Comparison of ENCODE assay signal across 1 cellular context in the genomic region with DNA sequence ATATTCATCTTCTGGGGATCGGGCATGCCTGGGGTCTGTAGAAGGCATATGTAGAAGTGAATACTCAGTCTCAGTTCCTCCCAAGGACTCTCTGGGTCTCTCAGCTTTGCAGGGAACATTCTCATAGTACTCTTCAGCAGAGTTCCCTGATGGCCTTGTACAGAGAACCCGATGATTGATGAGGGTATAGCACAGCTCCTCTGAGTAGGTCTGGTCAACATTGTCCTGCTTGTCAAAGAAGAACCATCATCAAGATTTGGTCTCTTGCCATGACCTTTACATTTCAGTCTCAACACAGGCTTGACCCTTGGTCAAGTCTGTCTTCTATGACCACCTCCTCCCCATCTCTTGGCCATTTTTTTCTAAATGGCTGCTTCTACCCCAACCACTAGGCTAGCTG.
TF ChIP-seq lines count a peak whose summit lies in the region.

No MANE protein-coding gene starts in this region.

TF ChIP-seq in GM12878, 131 proteins besides CTCF, POLR2A, EP300 and RAD21 (continued from another document):
- TF ChIP-seq, protein P1, sequence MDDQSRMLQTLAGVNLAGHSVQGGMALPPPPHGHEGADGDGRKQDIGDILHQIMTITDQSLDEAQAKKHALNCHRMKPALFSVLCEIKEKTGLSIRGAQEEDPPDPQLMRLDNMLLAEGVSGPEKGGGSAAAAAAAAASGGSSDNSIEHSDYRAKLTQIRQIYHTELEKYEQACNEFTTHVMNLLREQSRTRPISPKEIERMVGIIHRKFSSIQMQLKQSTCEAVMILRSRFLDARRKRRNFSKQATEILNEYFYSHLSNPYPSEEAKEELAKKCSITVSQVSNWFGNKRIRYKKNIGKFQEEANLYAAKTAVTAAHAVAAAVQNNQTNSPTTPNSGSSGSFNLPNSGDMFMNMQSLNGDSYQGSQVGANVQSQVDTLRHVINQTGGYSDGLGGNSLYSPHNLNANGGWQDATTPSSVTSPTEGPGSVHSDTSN (IDR thresholded peaks at IDR 0.05; ENCODE audit: insufficient replicate concordance, low read depth, low read length) = peak; percentile 71
- TF ChIP-seq, protein P2, sequence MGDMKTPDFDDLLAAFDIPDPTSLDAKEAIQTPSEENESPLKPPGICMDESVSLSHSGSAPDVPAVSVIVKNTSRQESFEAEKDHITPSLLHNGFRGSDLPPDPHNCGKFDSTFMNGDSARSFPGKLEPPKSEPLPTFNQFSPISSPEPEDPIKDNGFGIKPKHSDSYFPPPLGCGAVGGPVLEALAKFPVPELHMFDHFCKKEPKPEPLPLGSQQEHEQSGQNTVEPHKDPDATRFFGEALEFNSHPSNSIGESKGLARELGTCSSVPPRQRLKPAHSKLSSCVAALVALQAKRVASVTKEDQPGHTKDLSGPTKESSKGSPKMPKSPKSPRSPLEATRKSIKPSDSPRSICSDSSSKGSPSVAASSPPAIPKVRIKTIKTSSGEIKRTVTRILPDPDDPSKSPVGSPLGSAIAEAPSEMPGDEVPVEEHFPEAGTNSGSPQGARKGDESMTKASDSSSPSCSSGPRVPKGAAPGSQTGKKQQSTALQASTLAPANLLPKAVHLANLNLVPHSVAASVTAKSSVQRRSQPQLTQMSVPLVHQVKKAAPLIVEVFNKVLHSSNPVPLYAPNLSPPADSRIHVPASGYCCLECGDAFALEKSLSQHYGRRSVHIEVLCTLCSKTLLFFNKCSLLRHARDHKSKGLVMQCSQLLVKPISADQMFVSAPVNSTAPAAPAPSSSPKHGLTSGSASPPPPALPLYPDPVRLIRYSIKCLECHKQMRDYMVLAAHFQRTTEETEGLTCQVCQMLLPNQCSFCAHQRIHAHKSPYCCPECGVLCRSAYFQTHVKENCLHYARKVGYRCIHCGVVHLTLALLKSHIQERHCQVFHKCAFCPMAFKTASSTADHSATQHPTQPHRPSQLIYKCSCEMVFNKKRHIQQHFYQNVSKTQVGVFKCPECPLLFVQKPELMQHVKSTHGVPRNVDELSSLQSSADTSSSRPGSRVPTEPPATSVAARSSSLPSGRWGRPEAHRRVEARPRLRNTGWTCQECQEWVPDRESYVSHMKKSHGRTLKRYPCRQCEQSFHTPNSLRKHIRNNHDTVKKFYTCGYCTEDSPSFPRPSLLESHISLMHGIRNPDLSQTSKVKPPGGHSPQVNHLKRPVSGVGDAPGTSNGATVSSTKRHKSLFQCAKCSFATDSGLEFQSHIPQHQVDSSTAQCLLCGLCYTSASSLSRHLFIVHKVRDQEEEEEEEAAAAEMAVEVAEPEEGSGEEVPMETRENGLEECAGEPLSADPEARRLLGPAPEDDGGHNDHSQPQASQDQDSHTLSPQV (IDR thresholded peaks at IDR 0.05) = peak; percentile 75
- TF ChIP-seq KAT2A (conservative IDR thresholded peaks at IDR 0.05; ENCODE audit: control insufficient read depth, low read depth, low read length) (no peak), SRF (IDR thresholded peaks at IDR 0.05; ENCODE audit: low read depth in 2 of 2, low read length in 2 of 2) (no peak), ZSCAN29 (IDR thresholded peaks at IDR 0.05) (no peak), MXI1 (IDR thresholded peaks at IDR 0.05; ENCODE audit: low read depth, low read length) (no peak), YY1 (IDR thresholded peaks at IDR 0.05; ENCODE audit: low read depth, low read length) (0 out of 2 replicates have a peak, but pooled peaks have one; percentile 16), POU2F2 (IDR thresholded peaks at IDR 0.05; ENCODE audit: borderline replicate concordance, low read depth, low read length) (peak; percentile 18; the same call in 1 of the 3 replicates), CREM (IDR thresholded peaks at IDR 0.05; ENCODE audit: low read depth) (no peak), CBX3 (IDR thresholded peaks at IDR 0.05; ENCODE audit: borderline replicate concordance, low read depth) (no peak), TCF3 (IDR thresholded peaks at IDR 0.05; ENCODE audit: borderline replicate concordance, insufficient read depth, low read depth, low read length) (no peak), ZNF274 (IDR thresholded peaks at IDR 0.05; ENCODE audit: insufficient read depth, insufficient read length) (no peak), EGR1 (IDR thresholded peaks at IDR 0.05; ENCODE audit: borderline replicate concordance in 1 of 2, low read depth in 2 of 2, low read length in 2 of 2) (no peak), NFXL1 (IDR thresholded peaks at IDR 0.05; ENCODE audit: borderline replicate concordance) (no peak), IRF4 (IDR thresholded peaks at IDR 0.05; ENCODE audit: low read depth, low read length) (no peak), ASH2L (IDR thresholded peaks at IDR 0.05; ENCODE audit: borderline replicate concordance, low read depth) (no peak)
- TF ChIP-seq, protein P3, sequence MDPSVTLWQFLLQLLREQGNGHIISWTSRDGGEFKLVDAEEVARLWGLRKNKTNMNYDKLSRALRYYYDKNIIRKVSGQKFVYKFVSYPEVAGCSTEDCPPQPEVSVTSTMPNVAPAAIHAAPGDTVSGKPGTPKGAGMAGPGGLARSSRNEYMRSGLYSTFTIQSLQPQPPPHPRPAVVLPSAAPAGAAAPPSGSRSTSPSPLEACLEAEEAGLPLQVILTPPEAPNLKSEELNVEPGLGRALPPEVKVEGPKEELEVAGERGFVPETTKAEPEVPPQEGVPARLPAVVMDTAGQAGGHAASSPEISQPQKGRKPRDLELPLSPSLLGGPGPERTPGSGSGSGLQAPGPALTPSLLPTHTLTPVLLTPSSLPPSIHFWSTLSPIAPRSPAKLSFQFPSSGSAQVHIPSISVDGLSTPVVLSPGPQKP (IDR thresholded peaks at IDR 0.05; ENCODE audit: low read depth, low read length) = no peak
